12 cellular contexts compared by ENCODE assay signal in genomic region chr2:224579411-224579810, GRCh38. TPM values are rescaled to one million over a fixed set of nuclear protein-coding genes. Genes with fewer than 3 reads are reported as not detected.
DNase-seq lines count a peak whose midpoint lies in the region; ATAC-seq and TF ChIP-seq lines count a peak whose summit lies in the region.
"Had no signal": no experiment of that assay in that cellular context is flagged by ENCODE, and none has a peak within 500 bp of the region (broad histone marks: within the 10 kb centered on the region; RNA-seq: fewer than 3 reads in every experiment).

No MANE protein-coding gene starts in this region.

- no peaks in the 10 kb centered on the region for H3F3A ChIP-seq in PC-3 (ENCODE audit: low read length, unreplicated experiment)

- no peak overlapping the region for H2AFZ ChIP-seq in PC-3 (ENCODE audit: low read length)

- intact Hi-C loops in PC-3 (cut with micrococcal nuclease) (no loop called here), esophagus squamous epithelium (cut with DNase I) (no loop called here), heart left ventricle (cut with DNase I) (loop anchor here in 2 of 10 donors (5.0 to 10.0 kb wide), 2 partner anchors 42 to 85 kb away; no protein-coding TSS in a partner anchor)

- TF ChIP-seq CTCF in PC-3 (conservative IDR thresholded peaks at IDR 0.05; ENCODE audit: low read depth, low read length) = no peak
- no peak for TF ChIP-seq CTCF in choroid plexus epithelial cell (conservative IDR thresholded peaks at IDR 0.05; ENCODE audit: low read depth, low read length)
- TF ChIP-seq CTCF in nephron progenitor cell (IDR thresholded peaks at IDR 0.05) = no peak
- TF ChIP-seq CTCF in esophagus squamous epithelium (IDR thresholded peaks at IDR 0.05) = no peak
- no peak for TF ChIP-seq CTCF in heart left ventricle (IDR thresholded peaks at IDR 0.05)

- peaks cover 8% of the 10 kb centered on the region; the same call in 1 of the 2 replicates for H3K36me3 ChIP-seq in PC-3 (ENCODE audit: low read depth, low read length)
- no peaks in the 10 kb centered on the region for H3K36me3 ChIP-seq in esophagus squamous epithelium
- peaks cover 13% of the 10 kb centered on the region; the same call in 1 of the 2 replicates for H3K36me3 ChIP-seq in MG63
- H3K36me3 ChIP-seq in heart left ventricle = peaks cover 0 to 5% (median 0%) of the 10 kb centered on the region in 9 donors

- no TSS peak for BruUV-seq in PC-3 (replicated peaks; lab: Mats Ljungman, UMichigan)

- TF ChIP-seq POLR2A in esophagus squamous epithelium (IDR thresholded peaks at IDR 0.05) = no peak
- no peak for TF ChIP-seq POLR2A in heart left ventricle (IDR thresholded peaks at IDR 0.05)

- ATAC-seq in PC-3 = peak; percentile 65
- no peak for ATAC-seq in heart left ventricle

- H3K9me3 Mint-ChIP-seq in nephron progenitor cell = peaks cover 8% of the 10 kb centered on the region

- no peak overlapping the region for H3K27ac ChIP-seq in PC-3 (ENCODE audit: low read length)
- peak overlapping the region in 2 of 4 donors; percentile 24 to 58 for H3K27ac ChIP-seq in esophagus squamous epithelium
- H3K27ac ChIP-seq in heart left ventricle = no peak overlapping the region

- peak overlapping the region; percentile 44 for H3K27ac Mint-ChIP-seq in nephron progenitor cell

- peak; percentile 19 for DNase-seq in PC-3
- DNase-seq in choroid plexus epithelial cell (ENCODE audit: low read depth) = peak; percentile 41
- no peak for DNase-seq in nephron progenitor cell
- DNase-seq in esophagus squamous epithelium (lab: John Stamatoyannopoulos, UW) = no peak
- DNase-seq in MG63 = no peak
- no peak for DNase-seq in heart left ventricle
- no peak for DNase-seq in effector CD4-positive, alpha-beta T cell
- DNase-seq: amniotic stem cell, hippocampal formation, NCI-H2029, occipital lobe had no signal

- peaks cover 45% of the 10 kb centered on the region for H3K4me1 Mint-ChIP-seq in nephron progenitor cell

- H3K4me2 ChIP-seq in PC-3 (ENCODE audit: low read length) = peak overlapping the region; percentile 30

- POLR2A ChIA-PET in PC-3 (lab: Charles Lee; ENCODE audit: unreplicated experiment) = interaction anchor here (0.6 kb wide), 3 partner anchors 10 to 203 kb away, joined by 3 to 8 read pairs (median 4); no protein-coding TSS in a partner anchor

- H3K4me3 ChIP-seq in GM08714 (ENCODE audit: low read length) (0 out of 2 replicates have a peak overlapping the region, but pooled peaks have one; percentile 29), PC-3 (ENCODE audit: low read length) (no peak overlapping the region), choroid plexus epithelial cell (ENCODE audit: low read depth, low read length) (no peak overlapping the region), esophagus squamous epithelium (no peak overlapping the region), MG63 (no peak overlapping the region), heart left ventricle (no peak overlapping the region)

- WGBS in esophagus squamous epithelium, 2 donors = 4 to 16% methylated on average over 2 of the region's 2 CpGs
- 11 to 29% (median 21%) methylated on average over 2 of the region's 2 CpGs for WGBS in heart left ventricle, 4 donors

- CTCF ChIA-PET in PC-3 (lab: Charles Lee) = no interaction called here

- no peaks in the 10 kb centered on the region for H3K9me3 ChIP-seq in PC-3 (ENCODE audit: low read length)
- H3K9me3 ChIP-seq in esophagus squamous epithelium = no peaks in the 10 kb centered on the region
- H3K9me3 ChIP-seq in MG63 = no peaks in the 10 kb centered on the region
- H3K9me3 ChIP-seq in heart left ventricle = no peaks in the 10 kb centered on the region

- H3K4me1 ChIP-seq in PC-3 (ENCODE audit: insufficient read depth, low read length) = peaks cover 29% of the 10 kb centered on the region
- peaks cover 40 to 95% (median 51%) of the 10 kb centered on the region in 3 donors for H3K4me1 ChIP-seq in esophagus squamous epithelium
- H3K4me1 ChIP-seq in heart left ventricle = peaks cover 9 to 93% (median 63%) of the 10 kb centered on the region in 12 donors

- H3K27me3 ChIP-seq in PC-3 (ENCODE audit: low read length) (no peaks in the 10 kb centered on the region), esophagus squamous epithelium (no peaks in the 10 kb centered on the region), MG63 (no peaks in the 10 kb centered on the region), heart left ventricle (no peaks in the 10 kb centered on the region)

- H3K9ac ChIP-seq in PC-3 (ENCODE audit: low read length) = no peak overlapping the region

- no peak overlapping the region for H3K4me3 Mint-ChIP-seq in nephron progenitor cell

- H3K27me3 Mint-ChIP-seq in nephron progenitor cell (ENCODE audit: low read depth, poor library complexity) = no peaks in the 10 kb centered on the region

- peaks cover 100% of the 10 kb centered on the region for H3K79me2 ChIP-seq in PC-3 (ENCODE audit: low read length)

- H3K9me2 ChIP-seq in PC-3 (replicated peaks; ENCODE audit: low read length) = no peaks in the 10 kb centered on the region

- peaks cover 50% of the 10 kb centered on the region for H3K36me3 Mint-ChIP-seq in nephron progenitor cell (ENCODE audit: low read depth)

- H4K20me1 ChIP-seq in PC-3 (ENCODE audit: low read length) = peaks cover 93% of the 10 kb centered on the region

RNA-seq across cellular contexts. Expression of gene CUL3, which starts 5.8 kb away (rescaled TPM):
- total RNA-seq in PC-3 (2014; rRNA removed) (50.4 and 54.9 TPM in 2 replicates), esophagus squamous epithelium (10 to 100 TPM; 59.7 to 91.4 (median 85.2) TPM), heart left ventricle (10 to 100 TPM; 54.6 to 82.7 (median 71.5) TPM)
- 55.6 and 68.9 TPM in 2 replicates for total RNA-seq in MG63 (2014; rRNA removed; shearing (Covaris generic); ENCODE audit: low replicate concordance)
- polyA plus RNA-seq in heart left ventricle = 10 to 100 TPM; 81.3 to 87.0 TPM

Comparison
In these comparisons a context has a peak if more than half of its experiments do, and no peak if none do; other contexts are left out.
1. DNase-seq: peak in PC-3 (single experiment) and choroid plexus epithelial cell (single experiment); none in nephron progenitor cell (single experiment), esophagus squamous epithelium (single experiment), MG63 (single experiment), heart left ventricle (0 of 5) and effector CD4-positive, alpha-beta T cell (single experiment).